In the genomic region with DNA sequence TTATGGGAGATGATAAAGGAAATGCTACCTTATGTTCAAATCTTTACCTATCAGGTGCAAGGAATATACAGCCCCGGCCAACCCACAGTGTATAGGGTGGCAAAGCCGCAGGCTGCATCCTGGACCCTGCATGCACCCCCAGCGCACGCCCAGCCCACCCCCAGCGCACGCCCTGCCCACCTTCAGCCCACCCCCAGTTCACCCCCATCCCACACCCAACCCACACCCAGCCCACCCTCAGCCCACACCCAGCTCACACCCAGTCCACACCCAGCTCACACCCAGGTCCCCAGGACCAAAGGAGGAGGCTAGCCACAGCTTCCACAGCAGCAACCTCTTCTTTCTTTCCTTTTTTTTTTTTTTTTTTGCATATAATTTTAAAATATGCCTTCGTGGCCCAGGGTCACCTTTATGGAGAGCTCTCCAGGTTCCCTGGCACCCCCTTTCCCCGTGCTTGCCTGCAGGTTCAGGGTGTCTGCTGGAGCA, we compare ENCODE assay signal across 15 cellular contexts.
DNase-seq lines count a peak whose midpoint lies in the region; ATAC-seq and TF ChIP-seq lines count a peak whose summit lies in the region.
"Had no signal": no experiment of that assay in that cellular context is flagged by ENCODE, and none has a peak within 500 bp of the region (broad histone marks: within the 10 kb centered on the region; RNA-seq: fewer than 3 reads in every experiment).

No MANE protein-coding gene starts in this region.

- H3K4me1 ChIP-seq in HEK293 (ENCODE audit: control insufficient read depth, insufficient read depth, low read length), result no peaks in the 10 kb centered on the region
- no peaks in the 10 kb centered on the region for H3K4me1 ChIP-seq in heart right ventricle
- H3K4me1 ChIP-seq: BLaER1 had no signal

- POLR2A ChIA-PET in HEK293 (lab: Yijun Ruan, JAX), result no interaction called here

- H3K27ac Mint-ChIP-seq in osteocyte (ENCODE audit: unreplicated experiment), result no peak overlapping the region
- H3K27ac Mint-ChIP-seq: CD14-positive monocyte; CD4-positive, alpha-beta memory T cell had no signal

- 87 to 93% methylated on average over 8 of the region's 8 CpGs for WGBS in heart right ventricle, 2 donors

- no peaks in the 10 kb centered on the region for H3K4me1 Mint-ChIP-seq in osteocyte (ENCODE audit: unreplicated experiment)
- H3K4me1 Mint-ChIP-seq: CD14-positive monocyte; CD4-positive, alpha-beta memory T cell had no signal

- peak; percentile 37 for DNase-seq in activated effector memory CD4-positive, alpha-beta T cell treated with anti-CD3 and anti-CD28 coated beads, Interleukin-2, amount 50 U/mL, for 16 hours
- no peak for DNase-seq in activated effector memory CD4-positive, alpha-beta T cell treated with Interleukin-2 at 50 U/mL for 16 hours
- peak; percentile 70 for DNase-seq in osteocyte (ENCODE audit: extremely low spot score, unreplicated experiment)
- DNase-seq in SHP77 (lab: John Stamatoyannopoulos, UW), result no peak
- no peak for DNase-seq in heart right ventricle
- DNase-seq: 8988T; CD4-positive, alpha-beta memory T cell; DMS79 treated with DMSO at 0.1 percent for 48 hours; GF-D8; GM23248; HCEC 1CT had no signal

- CTCF ChIA-PET in HEK293 (lab: Yijun Ruan, JAX), result no interaction called here

- no peak overlapping the region for H3K27ac ChIP-seq in HEK293 (ENCODE audit: extremely low read depth, low read depth, low read length)
- H3K27ac ChIP-seq in heart right ventricle, result no peak overlapping the region
- H3K27ac ChIP-seq: BLaER1, GM23248 had no signal

- no peaks in the 10 kb centered on the region for H3K36me3 Mint-ChIP-seq in osteocyte (ENCODE audit: unreplicated experiment)
- H3K36me3 Mint-ChIP-seq: CD14-positive monocyte had no signal

- H3K9me3 Mint-ChIP-seq in osteocyte (ENCODE audit: unreplicated experiment), result no peaks in the 10 kb centered on the region

- H3K4me3 Mint-ChIP-seq in osteocyte (ENCODE audit: unreplicated experiment), result no peak overlapping the region
- H3K4me3 Mint-ChIP-seq: CD14-positive monocyte; CD4-positive, alpha-beta memory T cell had no signal

- H3K27me3 Mint-ChIP-seq in osteocyte (ENCODE audit: unreplicated experiment), result peaks cover 10% of the 10 kb centered on the region

- TF ChIP-seq CTCF in HEK293 (tag by site-specific recombination; IDR thresholded peaks at IDR 0.05) (no peak), osteocyte (IDR thresholded peaks at IDR 0.05) (no peak), heart right ventricle (IDR thresholded peaks at IDR 0.05) (no peak)

- H3K9me3 ChIP-seq in HEK293 (ENCODE audit: control insufficient read depth, insufficient read depth, low read depth, low read length) (no peaks in the 10 kb centered on the region), heart right ventricle (peaks cover 0 to 11% (median 0%) of the 10 kb centered on the region in 11 donors)

- intact Hi-C loops in heart right ventricle (cut with DNase I), result no loop called here

- no peak overlapping the region for H3K4me3 ChIP-seq in HEK293 (ENCODE audit: low read depth, low read length)
- no peak overlapping the region for H3K4me3 ChIP-seq in heart right ventricle
- H3K4me3 ChIP-seq: BLaER1, GM23248 had no signal

- H3K36me3 ChIP-seq in HEK293 (ENCODE audit: control insufficient read depth in 2 of 2, insufficient read depth in 1 of 2, low read length in 2 of 2) (no peaks in the 10 kb centered on the region), heart right ventricle (no peaks in the 10 kb centered on the region)
- H3K36me3 ChIP-seq: BLaER1 had no signal

- H3K27me3 ChIP-seq in heart right ventricle, result no peaks in the 10 kb centered on the region
- H3K27me3 ChIP-seq: BLaER1 had no signal

- ATAC-seq in GM18861 (IDR thresholded peaks at IDR 0.05; ENCODE audit: unreplicated experiment) (no peak), heart right ventricle (no peak)

TF ChIP-seq in HEK293, 187 proteins besides CTCF, POLR2A, EP300 and RAD21:
- TF ChIP-seq YY1 (tag by site-specific recombination; IDR thresholded peaks at IDR 0.05) (no peak), KLF1 (tag by site-specific recombination; IDR thresholded peaks at IDR 0.05) (peak; percentile 93), OSR2 (tag by site-specific recombination; IDR thresholded peaks at IDR 0.05) (no peak), BCL11A (tag by site-specific recombination; IDR thresholded peaks at IDR 0.05; ENCODE audit: low read depth) (no peak), ZNF560 (tag by site-specific recombination; IDR thresholded peaks at IDR 0.05; ENCODE audit: borderline replicate concordance) (no peak)
- TF ChIP-seq, protein P1, sequence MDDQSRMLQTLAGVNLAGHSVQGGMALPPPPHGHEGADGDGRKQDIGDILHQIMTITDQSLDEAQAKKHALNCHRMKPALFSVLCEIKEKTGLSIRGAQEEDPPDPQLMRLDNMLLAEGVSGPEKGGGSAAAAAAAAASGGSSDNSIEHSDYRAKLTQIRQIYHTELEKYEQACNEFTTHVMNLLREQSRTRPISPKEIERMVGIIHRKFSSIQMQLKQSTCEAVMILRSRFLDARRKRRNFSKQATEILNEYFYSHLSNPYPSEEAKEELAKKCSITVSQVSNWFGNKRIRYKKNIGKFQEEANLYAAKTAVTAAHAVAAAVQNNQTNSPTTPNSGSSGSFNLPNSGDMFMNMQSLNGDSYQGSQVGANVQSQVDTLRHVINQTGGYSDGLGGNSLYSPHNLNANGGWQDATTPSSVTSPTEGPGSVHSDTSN (CRISPR knock-in tag; IDR thresholded peaks at IDR 0.05), result no peak

Comparison
In these comparisons a context has a peak if more than half of its experiments do, and no peak if none do; other contexts are left out.
1. DNase-seq: peak in activated effector memory CD4-positive, alpha-beta T cell treated with anti-CD3 and anti-CD28 coated beads, Interleukin-2, amount 50 U/mL, for 16 hours (single experiment) and osteocyte (single experiment); none in activated effector memory CD4-positive, alpha-beta T cell treated with Interleukin-2 at 50 U/mL for 16 hours (single experiment), SHP77 (0 of 2) and heart right ventricle (0 of 2).